In genomic region chr2:9769171-9770005, GRCh38 we compare ENCODE assay signal across 8 cellular contexts.
DNase-seq lines count a peak whose midpoint lies in the region; ATAC-seq lines count a peak whose summit lies in the region.

No MANE protein-coding gene starts in this region.

- peak; percentile 32 for DNase-seq in activated T-cell treated with anti-CD3 and anti-CD28 coated beads, Interleukin-2, amount 50 U/mL, for 4 hours
- no peak for DNase-seq in activated T-cell treated with anti-CD3 and anti-CD28 coated beads, Interleukin-2, amount 50 U/mL, for 1 hour
- DNase-seq in NCI-H2196 treated with DMSO at 0.1 percent for 48 hours (lab: John Stamatoyannopoulos, UW; ENCODE audit: unreplicated experiment) = peak; percentile 35
- DNase-seq in stimulated activated effector memory CD8-positive, alpha-beta T cell treated with anti-CD3 and anti-CD28 coated beads, Interleukin-12 subunit alpha, Interleukin-12 subunit beta, amount 100 ng/mL, for 72 hours (ENCODE audit: low spot score in 2 of 2) = peak in 1 of 2 donors; percentile 35
- DNase-seq in NOMO-1 (lab: John Stamatoyannopoulos, UW; ENCODE audit: unreplicated experiment in 2 of 2) = no peak
- no peak for DNase-seq in AML-193 (lab: John Stamatoyannopoulos, UW)

- H3K4me1 Mint-ChIP-seq in activated T-cell treated with anti-CD3 and anti-CD28 coated beads, Interleukin-2, amount 50 U/mL, for 4 hours (ENCODE audit: low read depth) = peaks cover 19% of the 10 kb centered on the region
- peaks cover 54% of the 10 kb centered on the region for H3K4me1 Mint-ChIP-seq in stimulated activated effector memory CD8-positive, alpha-beta T cell treated with anti-CD3 and anti-CD28 coated beads, Interleukin-12 subunit alpha, Interleukin-12 subunit beta, amount 100 ng/mL, for 72 hours

- H3K36me3 Mint-ChIP-seq in activated T-cell treated with anti-CD3 and anti-CD28 coated beads, Interleukin-2, amount 50 U/mL, for 4 hours (ENCODE audit: insufficient read depth) = no peaks in the 10 kb centered on the region
- no peaks in the 10 kb centered on the region for H3K36me3 Mint-ChIP-seq in stimulated activated effector memory CD8-positive, alpha-beta T cell treated with anti-CD3 and anti-CD28 coated beads, Interleukin-12 subunit alpha, Interleukin-12 subunit beta, amount 100 ng/mL, for 72 hours

- peak; percentile 20 to 58 for ATAC-seq in activated T-cell treated with anti-CD3 and anti-CD28 coated beads, Interleukin-2, amount 50 U/mL, for 4 hours
- ATAC-seq in stimulated activated effector memory CD8-positive, alpha-beta T cell treated with anti-CD3 and anti-CD28 coated beads, Interleukin-12 subunit alpha, Interleukin-12 subunit beta, amount 100 ng/mL, for 72 hours = peak; percentile 79
- ATAC-seq in HG03460 (IDR thresholded peaks at IDR 0.05; ENCODE audit: unreplicated experiment) = no peak

- H3K27ac Mint-ChIP-seq in stimulated activated effector memory CD8-positive, alpha-beta T cell treated with anti-CD3 and anti-CD28 coated beads, Interleukin-12 subunit alpha, Interleukin-12 subunit beta, amount 100 ng/mL, for 72 hours = peak overlapping the region; percentile 87

- H3K4me3 Mint-ChIP-seq in activated T-cell treated with anti-CD3 and anti-CD28 coated beads, Interleukin-2, amount 50 U/mL, for 4 hours = no peak overlapping the region
- H3K4me3 Mint-ChIP-seq in stimulated activated effector memory CD8-positive, alpha-beta T cell treated with anti-CD3 and anti-CD28 coated beads, Interleukin-12 subunit alpha, Interleukin-12 subunit beta, amount 100 ng/mL, for 72 hours = peak overlapping the region; percentile 54

- no peaks in the 10 kb centered on the region for H3K27me3 Mint-ChIP-seq in activated T-cell treated with anti-CD3 and anti-CD28 coated beads, Interleukin-2, amount 50 U/mL, for 4 hours (ENCODE audit: low read depth)

- no peaks in the 10 kb centered on the region for H3K9me3 Mint-ChIP-seq in activated T-cell treated with anti-CD3 and anti-CD28 coated beads, Interleukin-2, amount 50 U/mL, for 4 hours
- H3K9me3 Mint-ChIP-seq in stimulated activated effector memory CD8-positive, alpha-beta T cell treated with anti-CD3 and anti-CD28 coated beads, Interleukin-12 subunit alpha, Interleukin-12 subunit beta, amount 100 ng/mL, for 72 hours = no peaks in the 10 kb centered on the region

- H3K27ac ChIP-seq in cingulate gyrus (ENCODE audit: low read depth, low read length) = peak overlapping the region; percentile 60

Comparison
In these comparisons a context has a peak if more than half of its experiments do, and no peak if none do; other contexts are left out.
1. DNase-seq: peak in activated T-cell treated with anti-CD3 and anti-CD28 coated beads, Interleukin-2, amount 50 U/mL, for 4 hours (single experiment) and NCI-H2196 treated with DMSO at 0.1 percent for 48 hours (single experiment); none in activated T-cell treated with anti-CD3 and anti-CD28 coated beads, Interleukin-2, amount 50 U/mL, for 1 hour (single experiment), NOMO-1 (0 of 2) and AML-193 (0 of 2).